Comparison of ENCODE assay signal across 12 cellular contexts in genomic region chr10:100265821-100266485, GRCh38. TPM values are rescaled to one million over a fixed set of nuclear protein-coding genes. Genes with fewer than 3 reads are reported as not detected.
DNase-seq lines count a peak whose midpoint lies in the region; ATAC-seq, FAIRE-seq and TF ChIP-seq lines count a peak whose summit lies in the region.
"Had no signal": no experiment of that assay in that cellular context is flagged by ENCODE, and none has a peak within 500 bp of the region (broad histone marks: within the 10 kb centered on the region; RNA-seq: fewer than 3 reads in every experiment).

No MANE protein-coding gene starts in this region.

- no peak overlapping the region for H2AFZ ChIP-seq in SK-N-SH (ENCODE audit: low read depth)

- H3K9me3 ChIP-seq in SK-N-SH (no peaks in the 10 kb centered on the region), endodermal cell (ENCODE audit: control insufficient read depth, low read length) (no peaks in the 10 kb centered on the region), gastrocnemius medialis (no peaks in the 10 kb centered on the region), Peyer's patch (no peaks in the 10 kb centered on the region), SJCRH30 (replicated peaks) (no peaks in the 10 kb centered on the region), pancreas (no peaks in the 10 kb centered on the region)

- POLR2A ChIA-PET in SK-N-SH (lab: Yijun Ruan, JAX): no interaction called here

- H3K9me2 ChIP-seq in SK-N-SH: no peaks in the 10 kb centered on the region

- DNase-seq in SK-N-SH (no peak), NB4 (ENCODE audit: low read depth) (peak; percentile 18), endodermal cell (no peak), gastrocnemius medialis (no peak), Peyer's patch (no peak), SJCRH30 (no peak), pancreas (no peak)
- DNase-seq: activated naive CD4-positive, alpha-beta T cell treated with anti-CD3 and anti-CD28 coated beads, Interleukin-2, amount 50 U/mL, for 16 hours; foreskin melanocyte; HCEC 1CT; NCI-H1092 treated with DMSO at 0.1 percent for 48 hours had no signal

- TF ChIP-seq CTCF in SK-N-SH (IDR thresholded peaks at IDR 0.05) (no peak), NB4 (IDR thresholded peaks at IDR 0.05; ENCODE audit: low read depth, low read length) (no peak), endodermal cell (conservative IDR thresholded peaks at IDR 0.05) (no peak), gastrocnemius medialis (IDR thresholded peaks at IDR 0.05 in 4 of 5, conservative IDR thresholded peaks at IDR 0.05 in 1 of 5) (no peak), Peyer's patch (IDR thresholded peaks at IDR 0.05) (no peak), pancreas (IDR thresholded peaks at IDR 0.05) (no peak)

- peaks cover 4% of the 10 kb centered on the region for H3F3A ChIP-seq in SK-N-SH (replicated peaks; ENCODE audit: insufficient read depth)

- TF ChIP-seq POLR2A in NB4 (IDR thresholded peaks at IDR 0.05; ENCODE audit: extremely low read depth, insufficient read length) (no peak), gastrocnemius medialis (IDR thresholded peaks at IDR 0.05) (no peak), Peyer's patch (IDR thresholded peaks at IDR 0.05) (no peak)

- no peak overlapping the region for H3K27ac ChIP-seq in SK-N-SH (ENCODE audit: low read depth in 2 of 2, low read length in 1 of 2)
- H3K27ac ChIP-seq in endodermal cell (ENCODE audit: low read depth, low read length): no peak overlapping the region
- H3K27ac ChIP-seq in gastrocnemius medialis: no peak overlapping the region
- no peak overlapping the region for H3K27ac ChIP-seq in Peyer's patch
- no peak overlapping the region for H3K27ac ChIP-seq in SJCRH30
- no peak overlapping the region for H3K27ac ChIP-seq in pancreas

- peaks cover 2% of the 10 kb centered on the region for H3K27me3 Mint-ChIP-seq in endodermal cell (ENCODE audit: insufficient read depth)

- intact Hi-C loops in gastrocnemius medialis (cut with DNase I; ENCODE audit: low total_unique reads) (no loop called here), pancreas (cut with DNase I) (no loop called here)

- WGBS in SK-N-SH (ENCODE audit: low lambda C conversion rate): 91% methylated on average over 15 of the region's 15 CpGs
- WGBS in endodermal cell (ENCODE audit: insufficient coverage in 1 of 2, insufficient read length in 1 of 2), 2 experiments: 96 to 97% methylated on average over 13 to 15 of the region's 15 CpGs
- WGBS in pancreas, 2 donors: 87 to 90% methylated on average over 15 of the region's 15 CpGs

- no peak for TF ChIP-seq RAD21 in SK-N-SH (IDR thresholded peaks at IDR 0.05; ENCODE audit: low read length)

- CTCF ChIA-PET in SK-N-SH (lab: Yijun Ruan, JAX): no interaction called here

- peaks cover 3% of the 10 kb centered on the region for H3K4me1 Mint-ChIP-seq in endodermal cell

- H3K79me2 ChIP-seq in SK-N-SH (ENCODE audit: insufficient read depth): peaks cover 53% of the 10 kb centered on the region

- peaks cover 0 to 3% of the 10 kb centered on the region in 2 experiments; a peak in 1 of 4 replicates for H3K4me1 ChIP-seq in SK-N-SH (ENCODE audit: control insufficient read depth in 1 of 2, insufficient read depth in 2 of 2, low read depth in 1 of 2, low read length in 1 of 2)
- no peaks in the 10 kb centered on the region for H3K4me1 ChIP-seq in endodermal cell (ENCODE audit: control insufficient read depth, insufficient read depth, low read length)
- peaks cover 9 to 20% of the 10 kb centered on the region in 2 donors for H3K4me1 ChIP-seq in gastrocnemius medialis
- peaks cover 0 to 13% (median 5%) of the 10 kb centered on the region in 4 donors for H3K4me1 ChIP-seq in Peyer's patch
- no peaks in the 10 kb centered on the region for H3K4me1 ChIP-seq in SJCRH30
- H3K4me1 ChIP-seq in pancreas: peaks cover 4 to 10% (median 6%) of the 10 kb centered on the region in 3 donors

- ATAC-seq in SK-N-SH treated with all-trans-retinoic acid at 6 μM for 48 hours: no peak
- ATAC-seq in gastrocnemius medialis: no peak
- no peak for ATAC-seq in pancreas

- H3K4me3 Mint-ChIP-seq in endodermal cell: peak overlapping the region; percentile 98

- H3K36me3 ChIP-seq in SK-N-SH (replicated peaks in 1 of 2; ENCODE audit: control insufficient read depth in 1 of 2, insufficient read depth in 2 of 2, low read length in 1 of 2) (peaks cover 6 to 7% of the 10 kb centered on the region in 2 experiments), endodermal cell (ENCODE audit: control insufficient read depth, insufficient read depth, low read length) (peaks cover 14% of the 10 kb centered on the region), gastrocnemius medialis (peaks cover 0 to 6% of the 10 kb centered on the region in 2 donors), Peyer's patch (peaks cover 0 to 11% (median 0%) of the 10 kb centered on the region in 3 donors), SJCRH30 (no peaks in the 10 kb centered on the region), pancreas (peaks cover 0 to 3% (median 0%) of the 10 kb centered on the region in 3 donors)

- H3K36me3 Mint-ChIP-seq in endodermal cell (ENCODE audit: low read depth): no peaks in the 10 kb centered on the region

- no peaks in the 10 kb centered on the region for H3K9me3 Mint-ChIP-seq in endodermal cell

- H3K27me3 ChIP-seq in SK-N-SH (ENCODE audit: insufficient read depth): no peaks in the 10 kb centered on the region
- no peaks in the 10 kb centered on the region for H3K27me3 ChIP-seq in endodermal cell (ENCODE audit: control insufficient read depth, insufficient read depth, low read length, poor library complexity, severe bottlenecking)
- H3K27me3 ChIP-seq in gastrocnemius medialis: no peaks in the 10 kb centered on the region
- H3K27me3 ChIP-seq in Peyer's patch: no peaks in the 10 kb centered on the region
- H3K27me3 ChIP-seq in SJCRH30: no peaks in the 10 kb centered on the region
- H3K27me3 ChIP-seq in pancreas: no peaks in the 10 kb centered on the region

- H3K4me2 ChIP-seq in SK-N-SH: peak overlapping the region; percentile 89

- no peak for FAIRE-seq in pancreas (lab: Jason Lieb, UNC)

- in situ Hi-C loops in gastrocnemius medialis (cut with MboI; ENCODE audit: low sequenced_read_pairs in 4 of 4): no loop called here

- H4K20me1 ChIP-seq in SK-N-SH (ENCODE audit: insufficient read depth): no peaks in the 10 kb centered on the region

- H3K9ac ChIP-seq in SK-N-SH (no peak overlapping the region), endodermal cell (ENCODE audit: extremely low read depth, low read length, poor library complexity, severe bottlenecking) (no peak overlapping the region)

- H3K27ac Mint-ChIP-seq in endodermal cell: no peak overlapping the region

- no peak for TF ChIP-seq EP300 in SK-N-SH (IDR thresholded peaks at IDR 0.05; ENCODE audit: borderline replicate concordance in 1 of 2, low read depth in 1 of 2, low read length in 1 of 2)

- peak overlapping the region in 1 of 2 experiments; percentile 88; a peak in 2 of 4 replicates for H3K4me3 ChIP-seq in SK-N-SH (ENCODE audit: low read depth in 2 of 2, low read length in 1 of 2)
- peak overlapping the region; percentile 100 for H3K4me3 ChIP-seq in NB4 (ENCODE audit: low read depth, low read length)
- peak overlapping the region; percentile 97 for H3K4me3 ChIP-seq in endodermal cell (ENCODE audit: low read length)
- peak overlapping the region; percentile 68 to 99 (median 90) for H3K4me3 ChIP-seq in gastrocnemius medialis
- H3K4me3 ChIP-seq in Peyer's patch: peak overlapping the region in 2 of 4 donors; percentile 92 to 99
- no peak overlapping the region for H3K4me3 ChIP-seq in SJCRH30
- H3K4me3 ChIP-seq in pancreas: peak overlapping the region in 1 of 4 donors; percentile 94

TF ChIP-seq in SK-N-SH treated with all-trans-retinoic acid at 6 μM for 48 hours, 23 proteins besides CTCF, POLR2A, EP300 and RAD21 (continues in another document):
- TF ChIP-seq ZFP30 (CRISPR knock-in tag; IDR thresholded peaks at IDR 0.05) (no peak), ARNTL (CRISPR knock-in tag; IDR thresholded peaks at IDR 0.05; ENCODE audit: borderline replicate concordance, low read depth) (no peak)

RNA-seq across cellular contexts. Expression of gene CWF19L1, which starts 1.5 kb away (rescaled TPM):
- polyA plus RNA-seq in SK-N-SH (2012; rRNA removed) (7.1 and 10.7 TPM in 2 replicates), pancreas (10 to 100 TPM; 12.0 to 12.8 TPM)
- polyA plus RNA-seq in SK-N-SH (2012; cell fraction: cytosol; rRNA removed): 7.3 and 8.0 TPM in 2 replicates
- polyA plus RNA-seq in SK-N-SH (2012; cell fraction: nucleus; rRNA removed): 16.7 and 25.4 TPM in 2 replicates
- total RNA-seq in endodermal cell (10 to 100 TPM; 31.6 to 35.4 TPM), gastrocnemius medialis (10 to 100 TPM; 11.6 to 13.8 (median 13.0) TPM), Peyer's patch (10 to 100 TPM; 11.5 to 23.1 (median 15.6) TPM), pancreas (10 to 100 TPM in 3 of 6 donors, 1 to 10 TPM in 3; 8.0 to 11.9 (median 9.9) TPM)
- 27.2 TPM for polyA plus RNA-seq in endodermal cell (2013, experiment 1 of 2)
- polyA plus RNA-seq in endodermal cell (2013, experiment 2 of 2): 24.8 TPM
- total RNA-seq in SJCRH30 (2014; rRNA removed; shearing (Covaris generic)): 51.7 and 57.2 TPM in 2 replicates

RNA-seq across cellular contexts. Expression of gene BLOC1S2, which starts 20.5 kb away (rescaled TPM):
- polyA plus RNA-seq in SK-N-SH (2012; rRNA removed) (29.1 and 30.4 TPM in 2 replicates), pancreas (10 to 100 TPM; 14.0 to 30.4 TPM)
- polyA plus RNA-seq in SK-N-SH (2012; cell fraction: cytosol; rRNA removed): 42.7 and 53.9 TPM in 2 replicates
- polyA plus RNA-seq in SK-N-SH (2012; cell fraction: nucleus; rRNA removed): 7.5 and 12.1 TPM in 2 replicates
- total RNA-seq in endodermal cell (10 to 100 TPM; 25.5 to 26.0 TPM), gastrocnemius medialis (100 to 1,000 TPM in 1 of 4 donors, 10 to 100 TPM in 3; 60.4 to 114 (median 75.1) TPM), Peyer's patch (10 to 100 TPM in 3 of 4 donors, 1 to 10 TPM in 1; 7.5 to 17.9 (median 14.9) TPM), pancreas (10 to 100 TPM; 11.7 to 18.6 (median 13.4) TPM)
- 59.0 TPM for polyA plus RNA-seq in endodermal cell (2013, experiment 1 of 2)
- polyA plus RNA-seq in endodermal cell (2013, experiment 2 of 2): 62.6 TPM
- total RNA-seq in SJCRH30 (2014; rRNA removed; shearing (Covaris generic)): 55.5 and 59.7 TPM in 2 replicates

RNA-seq across cellular contexts. Expression of gene CHUK, which starts 36.6 kb away (rescaled TPM):
- polyA plus RNA-seq in SK-N-SH (2012; rRNA removed) (8.8 and 13.4 TPM in 2 replicates), pancreas (1 to 10 TPM; 3.7 to 8.7 TPM)
- 15.1 and 16.8 TPM in 2 replicates for polyA plus RNA-seq in SK-N-SH (2012; cell fraction: cytosol; rRNA removed)
- 6.7 and 16.3 TPM in 2 replicates for polyA plus RNA-seq in SK-N-SH (2012; cell fraction: nucleus; rRNA removed)
- total RNA-seq in endodermal cell (10 to 100 TPM; 14.1 to 17.2 TPM), gastrocnemius medialis (10 to 100 TPM; 19.4 to 31.4 (median 23.5) TPM), Peyer's patch (10 to 100 TPM; 12.7 to 26.4 (median 24.8) TPM), pancreas (1 to 10 TPM; 4.8 to 9.2 (median 6.1) TPM)
- 21.1 TPM for polyA plus RNA-seq in endodermal cell (2013, experiment 1 of 2)
- polyA plus RNA-seq in endodermal cell (2013, experiment 2 of 2): 20.7 TPM
- total RNA-seq in SJCRH30 (2014; rRNA removed; shearing (Covaris generic)): 19.2 and 21.7 TPM in 2 replicates
